Comparison of ENCODE assay signal across 1 cellular context in genomic region chr21:36320421-36321324, GRCh38.
TF ChIP-seq lines count a peak whose summit lies in the region.

No MANE protein-coding gene starts in this region.

TF ChIP-seq in HepG2, 621 proteins besides CTCF, POLR2A, EP300 and RAD21 (continued from another document and continues in another):
- TF ChIP-seq ZNF512B (CRISPR knock-in tag; IDR thresholded peaks at IDR 0.05; ENCODE audit: borderline replicate concordance) (no peak), ZNF274 (CRISPR knock-in tag; IDR thresholded peaks at IDR 0.05) (no peak; the same call in 1 of the 2 replicates), ZNF749 (CRISPR knock-in tag; IDR thresholded peaks at IDR 0.05; ENCODE audit: borderline replicate concordance) (peak; percentile 20; the same call in 1 of the 2 replicates), HNRNPH1 (optimal IDR thresholded peaks at IDR 0.05; ENCODE audit: low read depth, low read length) (no peak), ZNF333 (CRISPR knock-in tag; IDR thresholded peaks at IDR 0.05; ENCODE audit: borderline replicate concordance) (no peak), ATF1 (CRISPR knock-in tag; IDR thresholded peaks at IDR 0.05) (no peak), PATZ1 (CRISPR knock-in tag; IDR thresholded peaks at IDR 0.05) (peak; percentile 44; the same call in 1 of the 2 replicates), ZNF280D (CRISPR knock-in tag; IDR thresholded peaks at IDR 0.05) (no peak), EZH2 (conservative IDR thresholded peaks at IDR 0.05; ENCODE audit: low read depth, low read length) (no peak), ZNF318 (CRISPR knock-in tag; IDR thresholded peaks at IDR 0.05) (no peak), HMG20A (CRISPR knock-in tag; IDR thresholded peaks at IDR 0.05; ENCODE audit: borderline replicate concordance) (no peak), MYC (CRISPR knock-in tag; IDR thresholded peaks at IDR 0.05; ENCODE audit: borderline replicate concordance) (no peak), BCL6 (CRISPR knock-in tag; IDR thresholded peaks at IDR 0.05) (0 out of 2 replicates have a peak, but pooled peaks have one; percentile 30), DMAP1 (CRISPR knock-in tag; IDR thresholded peaks at IDR 0.05) (0 out of 2 replicates have a peak, but pooled peaks have one; percentile 25), BCL3 (CRISPR knock-in tag; IDR thresholded peaks at IDR 0.05) (peak; percentile 66; the same call in 1 of the 2 replicates), ETS1 (CRISPR knock-in tag; IDR thresholded peaks at IDR 0.05) (no peak), ZNF761 (CRISPR knock-in tag; conservative IDR thresholded peaks at IDR 0.05) (no peak), ZMYM2 (CRISPR knock-in tag; IDR thresholded peaks at IDR 0.05) (peak; percentile 61; the same call in 1 of the 2 replicates), POLR2AphosphoS2 (IDR thresholded peaks at IDR 0.05; ENCODE audit: low read depth, low read length) (no peak), ARNT (IDR thresholded peaks at IDR 0.05) (no peak), TAF15 (IDR thresholded peaks at IDR 0.05; ENCODE audit: low read depth, low read length, poor library complexity, severe bottlenecking) (no peak), TBX3 (IDR thresholded peaks at IDR 0.05; ENCODE audit: borderline replicate concordance) (no peak), SP140L (CRISPR knock-in tag; IDR thresholded peaks at IDR 0.05; ENCODE audit: borderline replicate concordance) (no peak), HES4 (CRISPR knock-in tag; IDR thresholded peaks at IDR 0.05; ENCODE audit: borderline replicate concordance) (peak; percentile 77; the same call in 1 of the 2 replicates), ZNF44 (CRISPR knock-in tag; IDR thresholded peaks at IDR 0.05) (no peak), ZNF234 (CRISPR knock-in tag; conservative IDR thresholded peaks at IDR 0.05) (0 out of 2 replicates have a peak, but pooled peaks have one; percentile 84), ADNP (CRISPR knock-in tag; IDR thresholded peaks at IDR 0.05) (no peak), MLXIP (CRISPR knock-in tag; IDR thresholded peaks at IDR 0.05; ENCODE audit: borderline replicate concordance) (no peak), KDM6A (CRISPR knock-in tag; IDR thresholded peaks at IDR 0.05; ENCODE audit: low read depth) (no peak), RBFOX2 (IDR thresholded peaks at IDR 0.05; ENCODE audit: low read depth, low read length) (peak; percentile 86), ZNF12 (CRISPR knock-in tag; IDR thresholded peaks at IDR 0.05) (no peak), ZNF124 (CRISPR knock-in tag; IDR thresholded peaks at IDR 0.05) (no peak), ZNF547 (CRISPR knock-in tag; IDR thresholded peaks at IDR 0.05) (no peak; the same call in 1 of the 2 replicates), ZNF460 (CRISPR knock-in tag; IDR thresholded peaks at IDR 0.05; ENCODE audit: borderline replicate concordance) (no peak), ATF4 (CRISPR knock-in tag; IDR thresholded peaks at IDR 0.05) (0 out of 4 replicates have a peak, but pooled peaks of 1 of the 2 experiments have one; percentile 1)
